ENCODE assay signal across 1 cellular context in genomic region chr22:41543854-41544670, GRCh38.
TF ChIP-seq lines count a peak whose summit lies in the region.

TSS of gene POLR3H (minus strand) at chr22:41544470. CDS start at chr22:41544101, 369 bp downstream.

TF ChIP-seq in H1, 55 proteins besides CTCF, POLR2A, EP300 and RAD21:
- TF ChIP-seq KDM5A (IDR thresholded peaks at IDR 0.05; ENCODE audit: low read length): no peak
- TF ChIP-seq PHF8 (conservative IDR thresholded peaks at IDR 0.05; ENCODE audit: low read depth, low read length): peak; percentile 56
- no peak for TF ChIP-seq RXRA (IDR thresholded peaks at IDR 0.05; ENCODE audit: insufficient read depth, low read depth, low read length)
- no peak for TF ChIP-seq CHD7 (IDR thresholded peaks at IDR 0.05; ENCODE audit: insufficient replicate concordance, low read length)
- TF ChIP-seq FOSL1 (IDR thresholded peaks at IDR 0.05; ENCODE audit: insufficient read depth, low read depth, low read length): no peak
- no peak for TF ChIP-seq E2F6 (IDR thresholded peaks at IDR 0.05)
- peak; percentile 95 for TF ChIP-seq RBBP5 (IDR thresholded peaks at IDR 0.05; ENCODE audit: borderline replicate concordance, low read depth, low read length)
- no peak for TF ChIP-seq BCL11A (IDR thresholded peaks at IDR 0.05; ENCODE audit: low read depth in 2 of 2, low read length in 2 of 2)
- no peak for TF ChIP-seq CBX5 (IDR thresholded peaks at IDR 0.05; ENCODE audit: low read depth, low read length)
- TF ChIP-seq JUN (IDR thresholded peaks at IDR 0.05; ENCODE audit: low read depth, low read length): no peak
- no peak for TF ChIP-seq ZNF274 (IDR thresholded peaks at IDR 0.05; ENCODE audit: borderline replicate concordance, extremely low read depth, low read length)
- peak; percentile 9 to 98; a peak in 3 of 4 replicates for TF ChIP-seq HDAC2 (IDR thresholded peaks at IDR 0.05; ENCODE audit: borderline replicate concordance in 1 of 2, low read depth in 2 of 2, low read length in 2 of 2)
- TF ChIP-seq BRCA1 (IDR thresholded peaks at IDR 0.05; ENCODE audit: low read depth, low read length): no peak
- no peak for TF ChIP-seq TCF12 (IDR thresholded peaks at IDR 0.05; ENCODE audit: low read depth, low read length)
- TF ChIP-seq SRF (IDR thresholded peaks at IDR 0.05; ENCODE audit: low read depth, low read length): no peak
- TF ChIP-seq EGR1 (IDR thresholded peaks at IDR 0.05; ENCODE audit: borderline replicate concordance, low read depth, low read length): no peak
- TF ChIP-seq CREB1 (IDR thresholded peaks at IDR 0.05): no peak; the same call in 1 of the 2 replicates
- no peak for TF ChIP-seq SP2 (IDR thresholded peaks at IDR 0.05; ENCODE audit: low read length)
- no peak for TF ChIP-seq CEBPB (IDR thresholded peaks at IDR 0.05; ENCODE audit: low read depth, low read length)
- 0 out of 2 replicates have a peak, but pooled peaks have one; percentile 28 for TF ChIP-seq TAF1 (IDR thresholded peaks at IDR 0.05; ENCODE audit: low read depth, low read length)
- TF ChIP-seq BACH1 (IDR thresholded peaks at IDR 0.05; ENCODE audit: low read length): peak; percentile 94
- TF ChIP-seq GABPA (IDR thresholded peaks at IDR 0.05; ENCODE audit: borderline replicate concordance, insufficient read depth, low read length): no peak
- no peak for TF ChIP-seq NANOG (IDR thresholded peaks at IDR 0.05; ENCODE audit: insufficient read depth, low read depth, low read length, poor library complexity, severe bottlenecking)
- TF ChIP-seq NRF1 (IDR thresholded peaks at IDR 0.05; ENCODE audit: low read depth, low read length): peak; percentile 51
- TF ChIP-seq POU5F1 (IDR thresholded peaks at IDR 0.05; ENCODE audit: low read depth, low read length): no peak
- peak; percentile 66; the same call in 1 of the 2 replicates for TF ChIP-seq POLR2AphosphoS5 (IDR thresholded peaks at IDR 0.05; ENCODE audit: low read depth, low read length)
- TF ChIP-seq SP4 (IDR thresholded peaks at IDR 0.05; ENCODE audit: low read length): no peak
- TF ChIP-seq SP1 (IDR thresholded peaks at IDR 0.05; ENCODE audit: low read depth, low read length): peak; percentile 71
- TF ChIP-seq TEAD4 (IDR thresholded peaks at IDR 0.05; ENCODE audit: low read depth, low read length): no peak
- TF ChIP-seq ATF2 (IDR thresholded peaks at IDR 0.05; ENCODE audit: low read length): no peak
- no peak for TF ChIP-seq SIRT6 (IDR thresholded peaks at IDR 0.05; ENCODE audit: low read length)
- TF ChIP-seq GTF2F1 (IDR thresholded peaks at IDR 0.05; ENCODE audit: borderline replicate concordance, low read depth, low read length): no peak
- TF ChIP-seq TBP (IDR thresholded peaks at IDR 0.05; ENCODE audit: low read depth, low read length): no peak
- TF ChIP-seq KDM1A (IDR thresholded peaks at IDR 0.05; ENCODE audit: borderline replicate concordance, low read length): peak; percentile 17; the same call in 1 of the 2 replicates
- TF ChIP-seq RFX5 (IDR thresholded peaks at IDR 0.05; ENCODE audit: borderline replicate concordance, low read depth, low read length): no peak
- peak; percentile 59; the same call in 1 of the 2 replicates for TF ChIP-seq CHD2 (IDR thresholded peaks at IDR 0.05; ENCODE audit: low read length)
- peak; percentile 90 for TF ChIP-seq MAX (IDR thresholded peaks at IDR 0.05)
- TF ChIP-seq HDAC6 (IDR thresholded peaks at IDR 0.05; ENCODE audit: low read depth, low read length): no peak
- TF ChIP-seq USF2 (IDR thresholded peaks at IDR 0.05; ENCODE audit: low read length): no peak
- peak; percentile 65 for TF ChIP-seq ASH2L (IDR thresholded peaks at IDR 0.05; ENCODE audit: low read length)
- no peak for TF ChIP-seq CTBP2 (IDR thresholded peaks at IDR 0.05; ENCODE audit: borderline replicate concordance, insufficient read depth, insufficient read length, low read length)
- TF ChIP-seq SUZ12 (IDR thresholded peaks at IDR 0.05; ENCODE audit: low read length): peak; percentile 57; the same call in 1 of the 2 replicates
- no peak for TF ChIP-seq ATF3 (IDR thresholded peaks at IDR 0.05; ENCODE audit: insufficient read depth, low read depth, low read length)
- TF ChIP-seq SAP30 (IDR thresholded peaks at IDR 0.05; ENCODE audit: insufficient read depth, insufficient replicate concordance, low read length): no peak
- TF ChIP-seq CHD1 (IDR thresholded peaks at IDR 0.05; ENCODE audit: low read depth, low read length): no peak
- TF ChIP-seq MAFK (IDR thresholded peaks at IDR 0.05; ENCODE audit: low read depth, low read length): no peak
- no peak for TF ChIP-seq CBX8 (IDR thresholded peaks at IDR 0.05; ENCODE audit: borderline replicate concordance, low read depth, low read length)
- TF ChIP-seq KDM4A (IDR thresholded peaks at IDR 0.05; ENCODE audit: low read depth, low read length, severe bottlenecking): peak; percentile 76
- no peak for TF ChIP-seq EZH2 (IDR thresholded peaks at IDR 0.05; ENCODE audit: low read depth, low read length, severe bottlenecking)
- TF ChIP-seq SIN3A (conservative IDR thresholded peaks at IDR 0.05 in 1 of 2, IDR thresholded peaks at IDR 0.05 in 1 of 2; ENCODE audit: low read depth in 1 of 2, low read length in 2 of 2): peak; percentile 15 to 85; a peak in 2 of 4 replicates
- no peak for TF ChIP-seq TAF7 (optimal IDR thresholded peaks at IDR 0.05; ENCODE audit: borderline replicate concordance, low read depth, low read length)
- no peak for TF ChIP-seq RNF2 (IDR thresholded peaks at IDR 0.05; ENCODE audit: borderline replicate concordance, low read depth, low read length, missing control alignments, poor library complexity, severe bottlenecking)
- TF ChIP-seq SIX5 (IDR thresholded peaks at IDR 0.05; ENCODE audit: low read depth, low read length): no peak
- TF ChIP-seq JUND (IDR thresholded peaks at IDR 0.05; ENCODE audit: low read length): no peak
- no peak for TF ChIP-seq YY1 (IDR thresholded peaks at IDR 0.05; ENCODE audit: low read depth, low read length)
